Comparison of ENCODE assay signal across 20 cellular contexts in genomic region chr16:2976673-2977072, GRCh38. TPM values are rescaled to one million over a fixed set of nuclear protein-coding genes. Genes with fewer than 3 reads are reported as not detected.
"Had no signal": no experiment of that assay in that cellular context is flagged by ENCODE, and none has a peak within 500 bp of the region (broad histone marks: within the 10 kb centered on the region; RNA-seq: fewer than 3 reads in every experiment).

No MANE protein-coding gene starts in this region.

- H3K27me3 Mint-ChIP-seq: type B pancreatic cell had no signal

- H3K36me3 Mint-ChIP-seq: naive thymus-derived CD8-positive, alpha-beta T cell had no signal

- H3K27ac ChIP-seq: gastrocnemius medialis, heart right ventricle, neural progenitor cell, ovary, sigmoid colon, skin epidermis had no signal

- H3K9me3 Mint-ChIP-seq: naive thymus-derived CD8-positive, alpha-beta T cell; neural progenitor cell; type B pancreatic cell had no signal

- H3K9ac ChIP-seq: neural progenitor cell had no signal

- H3K27ac Mint-ChIP-seq: naive thymus-derived CD8-positive, alpha-beta T cell; neural progenitor cell; type B pancreatic cell had no signal

- ATAC-seq: esophagus mucosa; gastrocnemius medialis; heart right ventricle; naive thymus-derived CD8-positive, alpha-beta T cell had no signal

- H3K4me3 Mint-ChIP-seq: naive thymus-derived CD8-positive, alpha-beta T cell; neural progenitor cell; type B pancreatic cell had no signal

- H3K9me3 ChIP-seq: gastrocnemius medialis, heart right ventricle, mucosa of descending colon, ovary, sigmoid colon had no signal

- DNase-seq: cortex of kidney; effector CD8-positive, alpha-beta T cell; gastrocnemius medialis; heart right ventricle; naive thymus-derived CD8-positive, alpha-beta T cell; ovary; sigmoid colon; stimulated activated CD4-positive, alpha-beta T cell treated with anti-CD3 and anti-CD28 coated beads, Interleukin-2, amount 100 ng/mL, for 24 hours; stimulated activated CD4-positive, alpha-beta T cell treated with anti-CD3 and anti-CD28 coated beads, Interleukin-4, amount 100 ng/mL, for 4 hours; stimulated activated naive CD4-positive, alpha-beta T cell had no signal

- H3K4me3 ChIP-seq: dorsolateral prefrontal cortex, gastrocnemius medialis, heart right ventricle, mucosa of descending colon, neural progenitor cell, ovary, sigmoid colon, skin epidermis had no signal

- H3K27me3 ChIP-seq: neural progenitor cell, ovary had no signal

- H2AFZ ChIP-seq: neural progenitor cell had no signal

- H3K4me2 ChIP-seq: neural progenitor cell had no signal

- H3K36me3 ChIP-seq: gastrocnemius medialis, neural progenitor cell, ovary, sigmoid colon had no signal

RNA-seq across cellular contexts. Expression of gene PKMYT1, which starts 3.6 kb away (rescaled TPM):
- total RNA-seq: naive thymus-derived CD8-positive, alpha-beta T cell had no signal

RNA-seq across cellular contexts. Expression of gene KREMEN2, which starts 12.6 kb away (rescaled TPM):
- total RNA-seq: gastrocnemius medialis; heart right ventricle; left lobe of liver; naive thymus-derived CD8-positive, alpha-beta T cell; posterior vena cava; sigmoid colon had no signal
- polyA plus RNA-seq: heart right ventricle; naive thymus-derived CD8-positive, alpha-beta T cell; ovary had no signal

RNA-seq across cellular contexts. Expression of gene CLDN9, which starts 36.0 kb away (rescaled TPM):
- total RNA-seq: esophagus mucosa; fibroblast of villous mesenchyme; naive thymus-derived CD8-positive, alpha-beta T cell; posterior vena cava; sigmoid colon had no signal
- polyA plus RNA-seq: naive thymus-derived CD8-positive, alpha-beta T cell; ovary had no signal

RNA-seq across cellular contexts. Expression of gene CLDN6, which starts 41.3 kb away (rescaled TPM):
- total RNA-seq: esophagus mucosa; fibroblast of villous mesenchyme; lower leg skin; mucosa of descending colon; naive thymus-derived CD8-positive, alpha-beta T cell; posterior vena cava; sigmoid colon had no signal
- polyA plus RNA-seq: naive thymus-derived CD8-positive, alpha-beta T cell; ovary; sigmoid colon had no signal
